ENCODE assay signal across 8 cellular contexts in the genomic region with DNA sequence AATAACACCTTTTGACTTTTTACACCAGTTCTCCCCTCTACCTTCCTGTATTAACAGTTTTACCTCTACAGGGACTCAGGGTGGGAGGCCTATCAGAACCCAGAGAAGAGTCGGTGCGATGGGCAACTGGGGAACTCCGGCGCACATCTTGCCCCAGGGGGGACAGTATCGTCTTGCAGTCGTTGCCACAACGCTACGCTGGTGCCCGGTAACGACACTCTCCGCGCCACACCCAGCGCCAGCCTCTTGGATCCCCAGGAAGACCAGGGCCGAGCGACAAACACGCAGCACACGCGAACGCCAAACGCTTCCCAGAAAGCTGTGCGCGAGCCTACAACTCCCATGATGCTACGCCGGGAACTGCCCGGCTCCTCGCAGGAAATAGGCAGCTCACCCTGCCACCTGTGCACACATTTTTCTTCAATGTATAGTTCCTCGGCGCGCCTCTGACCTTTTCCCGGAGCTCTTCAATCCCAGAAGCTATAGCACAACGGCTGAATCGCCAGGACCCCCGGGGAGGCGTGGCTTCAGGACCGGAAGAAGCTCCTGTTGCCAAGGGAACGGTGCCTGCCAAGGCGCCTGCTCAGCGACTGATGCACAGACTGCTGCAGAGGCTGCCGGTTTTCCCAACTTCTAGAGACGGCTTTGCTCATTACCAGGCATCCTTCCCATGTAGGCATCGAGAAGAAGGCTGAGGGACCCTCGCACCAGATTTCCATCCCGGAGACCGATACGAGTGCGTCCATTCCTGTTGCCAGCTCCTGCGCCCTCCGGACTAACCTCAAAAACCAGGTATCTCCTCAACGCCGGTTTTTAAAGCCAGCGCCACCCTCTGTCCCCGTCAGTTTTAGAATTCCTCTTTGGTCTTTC. TPM values are rescaled to one million over a fixed set of nuclear protein-coding genes. Genes with fewer than 3 reads are reported as not detected.
A peak's percentile ranks its signal among the peaks of the same experiment; 100 is the strongest.
DNase-seq lines count a peak whose midpoint lies in the region; ATAC-seq lines count a peak whose summit lies in the region.

A gene with protein sequence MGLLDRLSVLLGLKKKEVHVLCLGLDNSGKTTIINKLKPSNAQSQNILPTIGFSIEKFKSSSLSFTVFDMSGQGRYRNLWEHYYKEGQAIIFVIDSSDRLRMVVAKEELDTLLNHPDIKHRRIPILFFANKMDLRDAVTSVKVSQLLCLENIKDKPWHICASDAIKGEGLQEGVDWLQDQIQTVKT (plus strand): TSS at position 573 of the 870 bp plus-strand sequence. CDS start 3,350 bp downstream, outside the sequence.

- peaks cover 35% of the 10 kb centered on the region for H3K4me1 Mint-ChIP-seq in activated CD4-positive, alpha-beta T cell treated with anti-CD3 and anti-CD28 coated beads, Interleukin-2, amount 10 ng/mL, durations not matched to agents 7 days and 5 days

- peaks cover 3% of the 10 kb centered on the region for H3K36me3 Mint-ChIP-seq in activated CD4-positive, alpha-beta T cell treated with anti-CD3 and anti-CD28 coated beads, Interleukin-2, amount 10 ng/mL, durations not matched to agents 7 days and 5 days (ENCODE audit: low read depth)

- peak within 1 kb of the TSS; percentile 90 for H3K27ac Mint-ChIP-seq in activated CD4-positive, alpha-beta T cell treated with anti-CD3 and anti-CD28 coated beads, Interleukin-2, amount 10 ng/mL, durations not matched to agents 7 days and 5 days

- CTCF ChIA-PET in activated CD4-positive, alpha-beta T cell treated with anti-CD3 and anti-CD28 coated beads, Interleukin-2, amount 10 ng/mL, durations not matched to agents 7 days and 5 days (lab: Charles Lee), result interaction anchor here (0.8 to 1.2 kb wide), 2 partner anchors 19 to 259 kb away, joined by 3 to 5 read pairs; no protein-coding TSS in a partner anchor

- H3K4me3 Mint-ChIP-seq in activated CD4-positive, alpha-beta T cell treated with anti-CD3 and anti-CD28 coated beads, Interleukin-2, amount 10 ng/mL, durations not matched to agents 7 days and 5 days, result peak within 1 kb of the TSS; percentile 98

- peaks cover 5% of the 10 kb centered on the region for H3K27me3 Mint-ChIP-seq in activated CD4-positive, alpha-beta T cell treated with anti-CD3 and anti-CD28 coated beads, Interleukin-2, amount 10 ng/mL, durations not matched to agents 7 days and 5 days

- no peaks in the 10 kb centered on the region for H3K9me3 Mint-ChIP-seq in activated CD4-positive, alpha-beta T cell treated with anti-CD3 and anti-CD28 coated beads, Interleukin-2, amount 10 ng/mL, durations not matched to agents 7 days and 5 days

- POLR2A ChIA-PET in activated CD4-positive, alpha-beta T cell treated with anti-CD3 and anti-CD28 coated beads, Interleukin-2, amount 10 ng/mL, durations not matched to agents 7 days and 5 days (lab: Charles Lee), result no interaction called here

- DNase-seq in C1 segment of cervical spinal cord (lab: John Stamatoyannopoulos, UW) (peak; percentile 66 to 98 (median 94)), NCI-H524 (lab: John Stamatoyannopoulos, UW) (peak; percentile 100), cortex of kidney (lab: John Stamatoyannopoulos, UW) (peak; percentile 32), left lobe of liver (ENCODE audit: low spot score) (peak; percentile 87)
- DNase-seq in activated CD4-positive, alpha-beta T cell treated with anti-CD3 and anti-CD28 coated beads, Interleukin-2, amount 10 ng/mL, durations not matched to agents 7 days and 5 days, result peak; percentile 77
- DNase-seq in stimulated activated CD4-positive, alpha-beta T cell treated with anti-CD3 and anti-CD28 coated beads, Interleukin-2, amount 100 ng/mL, for 24 hours, result peak; percentile 75 to 76

- ATAC-seq in GM19324 (IDR thresholded peaks at IDR 0.05; ENCODE audit: low FRiP score, unreplicated experiment) (peak; percentile 98), HG03460 (IDR thresholded peaks at IDR 0.05; ENCODE audit: unreplicated experiment) (peak; percentile 95), left lobe of liver (peak; percentile 98)

RNA-seq across cellular contexts. Expression of the gene that starts here (rescaled TPM):
- total RNA-seq in activated CD4-positive, alpha-beta T cell treated with anti-CD3 and anti-CD28 coated beads, Interleukin-2, amount 10 ng/mL, durations not matched to agents 7 days and 5 days, result 1 to 10 TPM; 3.7 to 4.1 TPM
- 2.7 TPM for total RNA-seq in left lobe of liver

Comparison
In these comparisons a context has a peak if more than half of its experiments do, and no peak if none do; other contexts are left out.
1. Peak in every context shown above with its lines: DNase-seq and ATAC-seq.
2. DNase-seq: peak in every context shown above with its lines; median percentile 100 in NCI-H524; 94 in C1 segment of cervical spinal cord; 87 in left lobe of liver; 77 in activated CD4-positive, alpha-beta T cell treated with anti-CD3 and anti-CD28 coated beads, Interleukin-2, amount 10 ng/mL, durations not matched to agents 7 days and 5 days; 76 in stimulated activated CD4-positive, alpha-beta T cell treated with anti-CD3 and anti-CD28 coated beads, Interleukin-2, amount 100 ng/mL, for 24 hours; 32 in cortex of kidney.